In the genomic region with DNA sequence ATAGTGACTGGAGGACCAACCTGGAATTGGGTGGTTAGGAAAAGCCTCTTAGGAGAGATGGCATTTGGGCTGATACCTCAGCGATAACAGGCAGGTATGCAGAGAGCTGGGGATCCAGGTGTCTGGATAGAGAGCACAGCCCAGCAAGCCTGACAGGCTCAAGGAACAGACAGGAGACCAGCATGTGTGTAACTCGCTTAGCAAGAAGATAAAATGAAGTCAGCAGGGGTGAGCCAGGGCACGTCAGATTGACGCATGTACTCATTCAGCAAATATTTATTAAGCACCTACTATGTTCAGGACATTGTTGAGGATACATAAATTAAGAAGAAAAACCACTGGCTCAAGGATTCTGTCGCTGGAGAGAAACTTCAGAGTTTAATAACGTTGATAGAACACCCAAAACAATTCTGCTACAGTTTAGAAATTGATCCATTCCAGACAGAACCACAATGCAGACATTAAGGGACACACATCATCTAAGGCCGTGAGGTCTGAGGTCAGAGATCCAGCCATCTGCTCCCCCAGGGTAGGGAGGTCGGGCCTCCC, we compare ENCODE assay signal across 1 cellular context.
TF ChIP-seq lines count a peak whose summit lies in the region.

No MANE protein-coding gene starts in this region.

TF ChIP-seq in WTC11, 78 proteins besides CTCF, POLR2A, EP300 and RAD21 (continued from another document):
- TF ChIP-seq, protein P1, sequence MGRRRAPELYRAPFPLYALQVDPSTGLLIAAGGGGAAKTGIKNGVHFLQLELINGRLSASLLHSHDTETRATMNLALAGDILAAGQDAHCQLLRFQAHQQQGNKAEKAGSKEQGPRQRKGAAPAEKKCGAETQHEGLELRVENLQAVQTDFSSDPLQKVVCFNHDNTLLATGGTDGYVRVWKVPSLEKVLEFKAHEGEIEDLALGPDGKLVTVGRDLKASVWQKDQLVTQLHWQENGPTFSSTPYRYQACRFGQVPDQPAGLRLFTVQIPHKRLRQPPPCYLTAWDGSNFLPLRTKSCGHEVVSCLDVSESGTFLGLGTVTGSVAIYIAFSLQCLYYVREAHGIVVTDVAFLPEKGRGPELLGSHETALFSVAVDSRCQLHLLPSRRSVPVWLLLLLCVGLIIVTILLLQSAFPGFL (CRISPR knock-in tag; IDR thresholded peaks at IDR 0.05; ENCODE audit: borderline replicate concordance): no peak
- TF ChIP-seq, protein P2, sequence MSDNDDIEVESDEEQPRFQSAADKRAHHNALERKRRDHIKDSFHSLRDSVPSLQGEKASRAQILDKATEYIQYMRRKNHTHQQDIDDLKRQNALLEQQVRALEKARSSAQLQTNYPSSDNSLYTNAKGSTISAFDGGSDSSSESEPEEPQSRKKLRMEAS (CRISPR knock-in tag; IDR thresholded peaks at IDR 0.05): no peak
- TF ChIP-seq ZNF138 (CRISPR knock-in tag; conservative IDR thresholded peaks at IDR 0.05): no peak
- TF ChIP-seq, protein P3, sequence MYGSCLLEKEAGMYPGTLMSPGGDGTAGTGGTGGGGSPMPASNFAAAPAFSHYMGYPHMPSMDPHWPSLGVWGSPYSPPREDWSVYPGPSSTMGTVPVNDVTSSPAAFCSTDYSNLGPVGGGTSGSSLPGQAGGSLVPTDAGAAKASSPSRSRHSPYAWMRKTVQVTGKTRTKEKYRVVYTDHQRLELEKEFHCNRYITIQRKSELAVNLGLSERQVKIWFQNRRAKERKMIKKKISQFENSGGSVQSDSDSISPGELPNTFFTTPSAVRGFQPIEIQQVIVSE (CRISPR knock-in tag; IDR thresholded peaks at IDR 0.05; ENCODE audit: borderline replicate concordance): no peak
- no peak for TF ChIP-seq ZNF423 (CRISPR knock-in tag; IDR thresholded peaks at IDR 0.05)
- TF ChIP-seq, protein P4, sequence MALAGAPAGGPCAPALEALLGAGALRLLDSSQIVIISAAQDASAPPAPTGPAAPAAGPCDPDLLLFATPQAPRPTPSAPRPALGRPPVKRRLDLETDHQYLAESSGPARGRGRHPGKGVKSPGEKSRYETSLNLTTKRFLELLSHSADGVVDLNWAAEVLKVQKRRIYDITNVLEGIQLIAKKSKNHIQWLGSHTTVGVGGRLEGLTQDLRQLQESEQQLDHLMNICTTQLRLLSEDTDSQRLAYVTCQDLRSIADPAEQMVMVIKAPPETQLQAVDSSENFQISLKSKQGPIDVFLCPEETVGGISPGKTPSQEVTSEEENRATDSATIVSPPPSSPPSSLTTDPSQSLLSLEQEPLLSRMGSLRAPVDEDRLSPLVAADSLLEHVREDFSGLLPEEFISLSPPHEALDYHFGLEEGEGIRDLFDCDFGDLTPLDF (CRISPR knock-in tag; IDR thresholded peaks at IDR 0.05): no peak
